24 cellular contexts compared by ENCODE assay signal in genomic region chr1:27086026-27086425, GRCh38.
DNase-seq lines count a peak whose midpoint lies in the region; ATAC-seq and TF ChIP-seq lines count a peak whose summit lies in the region.
"Had no signal": no experiment of that assay in that cellular context is flagged by ENCODE, and none has a peak within 500 bp of the region (broad histone marks: within the 10 kb centered on the region; RNA-seq: fewer than 3 reads in every experiment).

No MANE protein-coding gene starts in this region.

- H3K18ac ChIP-seq in mesendoderm (ENCODE audit: low read length), result no peak overlapping the region

- H3K27ac ChIP-seq in mesendoderm (ENCODE audit: low read depth, low read length) (no peak overlapping the region), left ventricle myocardium inferior (replicated peaks) (no peak overlapping the region)
- H3K27ac ChIP-seq: 22Rv1; BLaER1 treated with 17β-estradiol and CSF1 and Interleukin-3, amounts not matched to agents 10 nM and 100 nM; GM23248; SJSA1 had no signal

- H3K79me1 ChIP-seq in mesendoderm (ENCODE audit: low read length), result no peaks in the 10 kb centered on the region

- no peak overlapping the region for H2BK120ac ChIP-seq in mesendoderm (ENCODE audit: low read depth, low read length)

- no peak overlapping the region for H4K5ac ChIP-seq in mesendoderm (ENCODE audit: low read length)

- H3K4me3 Mint-ChIP-seq in WTC11, result no peak overlapping the region
- H3K4me3 Mint-ChIP-seq: CD8-positive, alpha-beta T cell; IgD-negative memory B cell had no signal

- no peak overlapping the region for H3K27ac Mint-ChIP-seq in WTC11
- H3K27ac Mint-ChIP-seq: CD8-positive, alpha-beta T cell; IgD-negative memory B cell had no signal

- no peak overlapping the region for H3K56ac ChIP-seq in mesendoderm (ENCODE audit: low read length)

- H3K27me3 Mint-ChIP-seq in WTC11 (ENCODE audit: low read depth), result peaks cover 8% of the 10 kb centered on the region

- H3K4me1 ChIP-seq in mesendoderm (ENCODE audit: control insufficient read depth, low read depth, low read length), result no peaks in the 10 kb centered on the region
- no peaks in the 10 kb centered on the region for H3K4me1 ChIP-seq in left ventricle myocardium inferior
- H3K4me1 ChIP-seq: HAP-1, SJSA1 had no signal

- H3K9me3 ChIP-seq in left ventricle myocardium inferior (replicated peaks), result peaks cover 20% of the 10 kb centered on the region
- H3K9me3 ChIP-seq: HAP-1, SJSA1 had no signal

- no peak overlapping the region for H3K4me2 ChIP-seq in mesendoderm (ENCODE audit: low read length)
- H3K4me2 ChIP-seq: BLaER1 treated with 17β-estradiol and CSF1 and Interleukin-3, amounts not matched to agents 10 nM and 100 nM had no signal

- H2BK15ac ChIP-seq in mesendoderm (replicated peaks; ENCODE audit: low read depth), result no peak overlapping the region

- H3K9me3 Mint-ChIP-seq in WTC11, result peaks cover 27% of the 10 kb centered on the region

- CTCF ChIA-PET in WTC11 (lab: Charles Lee), result interaction anchor here (0.6 to 1.3 kb wide), 3 partner anchors 29 to 42 kb away, joined by 4 to 5 read pairs (median 5); no protein-coding TSS in a partner anchor

- POLR2A ChIA-PET in WTC11 (lab: Charles Lee), result no interaction called here

- peak; percentile 36 for DNase-seq in DMS53 (lab: John Stamatoyannopoulos, UW)
- DNase-seq in DMS53 treated with DMSO at 0.1 percent for 48 hours (lab: John Stamatoyannopoulos, UW; ENCODE audit: unreplicated experiment), result no peak
- peak; percentile 13 for DNase-seq in HT-29 (ENCODE audit: low spot score)
- DNase-seq in WTC11 (ENCODE audit: low spot score), result no peak
- DNase-seq in mesendoderm, result peak; percentile 50
- no peak for DNase-seq in left ventricle myocardium inferior
- DNase-seq: CD8-positive, alpha-beta T cell; GM23248; Karpas-422; NCI-H1417 treated with DMSO at 0.1 percent for 48 hours; NCI-H187; NCI-H2107; NCI-H226; NCI-H510A treated with DMSO at 0.1 percent for 48 hours; NCI-H774; NK-92 treated with Interleukin-12 subunit alpha and Interleukin-12 subunit beta, amount 100 ng/mL, for 24 hours had no signal

- ATAC-seq in WTC11, result no peak
- no peak for ATAC-seq in HG02938 (IDR thresholded peaks at IDR 0.05; ENCODE audit: unreplicated experiment)
- no peak for ATAC-seq in HG02610 (IDR thresholded peaks at IDR 0.05; ENCODE audit: unreplicated experiment)
- ATAC-seq: CD8-positive, alpha-beta T cell; Panc1 had no signal

- no peak overlapping the region for H2BK5ac ChIP-seq in mesendoderm (ENCODE audit: low read length)

- no peak overlapping the region for H3K9ac ChIP-seq in mesendoderm (ENCODE audit: low read length)
- H3K9ac ChIP-seq: BLaER1 treated with 17β-estradiol and CSF1 and Interleukin-3, amounts not matched to agents 10 nM and 100 nM; GM23248 had no signal

- intact Hi-C loops in left ventricle myocardium inferior (cut with micrococcal nuclease), result no loop called here

- H3K4me3 ChIP-seq in mesendoderm (ENCODE audit: low read length) (no peak overlapping the region), left ventricle myocardium inferior (no peak overlapping the region)
- H3K4me3 ChIP-seq: BLaER1 treated with 17β-estradiol and CSF1 and Interleukin-3, amounts not matched to agents 10 nM and 100 nM; GM23248; HAP-1; SJSA1 had no signal

- H3K36me3 Mint-ChIP-seq in WTC11, result peaks cover 5% of the 10 kb centered on the region
- H3K36me3 Mint-ChIP-seq: CD8-positive, alpha-beta T cell; IgD-negative memory B cell had no signal

- WGBS in mesendoderm (ENCODE audit: extremely low coverage, insufficient coverage, low lambda C conversion rate), result no CpG with 5 or more reads among the region's 3 CpGs

- no peaks in the 10 kb centered on the region for H3K36me3 ChIP-seq in mesendoderm (ENCODE audit: control insufficient read depth, insufficient read depth, low read length)
- no peaks in the 10 kb centered on the region for H3K36me3 ChIP-seq in left ventricle myocardium inferior
- H3K36me3 ChIP-seq: BLaER1 treated with 17β-estradiol and CSF1 and Interleukin-3, amounts not matched to agents 10 nM and 100 nM; HAP-1; SJSA1 had no signal

- no peak overlapping the region for H3K23ac ChIP-seq in mesendoderm (ENCODE audit: low read length)

- no peak overlapping the region for H3K4ac ChIP-seq in mesendoderm (ENCODE audit: low read depth, low read length)

- TF ChIP-seq CTCF in WTC11 (IDR thresholded peaks at IDR 0.05) (no peak), left ventricle myocardium inferior (IDR thresholded peaks at IDR 0.05; ENCODE audit: borderline replicate concordance) (no peak)

- no peaks in the 10 kb centered on the region for H3K79me2 ChIP-seq in mesendoderm (ENCODE audit: control insufficient read depth, insufficient read depth, low read length)

- H3K4me1 Mint-ChIP-seq in WTC11, result peaks cover 6% of the 10 kb centered on the region; the same call in 1 of the 2 replicates
- H3K4me1 Mint-ChIP-seq: IgD-negative memory B cell had no signal

- H4K8ac ChIP-seq in mesendoderm (ENCODE audit: low read depth, low read length), result no peak overlapping the region

- no peaks in the 10 kb centered on the region for H3K27me3 ChIP-seq in mesendoderm (ENCODE audit: insufficient read depth, low read length, poor library complexity)
- H3K27me3 ChIP-seq in left ventricle myocardium inferior (ENCODE audit: low read depth), result no peaks in the 10 kb centered on the region
- H3K27me3 ChIP-seq: BLaER1 treated with 17β-estradiol and CSF1 and Interleukin-3, amounts not matched to agents 10 nM and 100 nM; SJSA1 had no signal

- no peak overlapping the region for H2AK5ac ChIP-seq in mesendoderm (ENCODE audit: low read length)

TF ChIP-seq in WTC11, 78 proteins besides CTCF, POLR2A, EP300 and RAD21:
- TF ChIP-seq FOXK1 (CRISPR knock-in tag; IDR thresholded peaks at IDR 0.05) (no peak), GTF2I (CRISPR knock-in tag; conservative IDR thresholded peaks at IDR 0.05) (peak; percentile 78)

Comparison
In these comparisons a context has a peak if more than half of its experiments do, and no peak if none do; other contexts are left out.
1. DNase-seq: peak in DMS53 (single experiment), HT-29 (single experiment) and mesendoderm (single experiment); none in DMS53 treated with DMSO at 0.1 percent for 48 hours (single experiment), WTC11 (single experiment) and left ventricle myocardium inferior (single experiment).